Comparison of ENCODE assay signal across 10 cellular contexts in genomic region chr10:77290528-77291155, GRCh38.
DNase-seq lines count a peak whose midpoint lies in the region; ATAC-seq, FAIRE-seq and TF ChIP-seq lines count a peak whose summit lies in the region.
"Had no signal": no experiment of that assay in that cellular context is flagged by ENCODE, and none has a peak within 500 bp of the region (broad histone marks: within the 10 kb centered on the region; RNA-seq: fewer than 3 reads in every experiment).

No MANE protein-coding gene starts in this region.

- H3K4me1 Mint-ChIP-seq in T-cell: peaks cover 0 to 2% (median 0%) of the 10 kb centered on the region in 3 donors

- TF ChIP-seq POLR2A in H54 (IDR thresholded peaks at IDR 0.05; ENCODE audit: low read depth, low read length): no peak

- no peaks in the 10 kb centered on the region for H3K36me3 Mint-ChIP-seq in T-cell

- CTCF ChIA-PET in T-cell (lab: Charles Lee): no interaction called here

- ATAC-seq in HG03196 (IDR thresholded peaks at IDR 0.05; ENCODE audit: unreplicated experiment) (no peak), T-cell (replicated peaks in 1 of 4) (no peak)
- ATAC-seq: right cardiac atrium had no signal

- peaks cover 0 to 5% of the 10 kb centered on the region in 2 donors for H3K27me3 Mint-ChIP-seq in T-cell

- H3K27ac Mint-ChIP-seq in T-cell: no peak overlapping the region

- H3K9me3 Mint-ChIP-seq in T-cell: no peaks in the 10 kb centered on the region

- H3K4me3 Mint-ChIP-seq in T-cell: no peak overlapping the region

- FAIRE-seq in H54 (lab: Jason Lieb, UNC): peak; percentile 91
- FAIRE-seq: GM18507 had no signal

- POLR2A ChIA-PET in T-cell (lab: Charles Lee): no interaction called here

- DNase-seq in 8988T (peak; percentile 23), H54 (ENCODE audit: insufficient read length, low spot score) (peak; percentile 52), amniotic epithelial cell (ENCODE audit: low read depth) (peak; percentile 97), iris pigment epithelial cell (ENCODE audit: low read depth) (peak; percentile 94), GM19240 (ENCODE audit: insufficient read length, low spot score) (no peak), NCI-H69 (lab: John Stamatoyannopoulos, UW) (no peak), T-cell (no peak)
- DNase-seq: right cardiac atrium had no signal

Comparison
In these comparisons a context has a peak if more than half of its experiments do, and no peak if none do; other contexts are left out.
1. DNase-seq: peak in 8988T (single experiment), H54 (single experiment), amniotic epithelial cell (single experiment) and iris pigment epithelial cell (single experiment); none in GM19240 (single experiment), NCI-H69 (single experiment) and T-cell (0 of 34).